In the genomic region with DNA sequence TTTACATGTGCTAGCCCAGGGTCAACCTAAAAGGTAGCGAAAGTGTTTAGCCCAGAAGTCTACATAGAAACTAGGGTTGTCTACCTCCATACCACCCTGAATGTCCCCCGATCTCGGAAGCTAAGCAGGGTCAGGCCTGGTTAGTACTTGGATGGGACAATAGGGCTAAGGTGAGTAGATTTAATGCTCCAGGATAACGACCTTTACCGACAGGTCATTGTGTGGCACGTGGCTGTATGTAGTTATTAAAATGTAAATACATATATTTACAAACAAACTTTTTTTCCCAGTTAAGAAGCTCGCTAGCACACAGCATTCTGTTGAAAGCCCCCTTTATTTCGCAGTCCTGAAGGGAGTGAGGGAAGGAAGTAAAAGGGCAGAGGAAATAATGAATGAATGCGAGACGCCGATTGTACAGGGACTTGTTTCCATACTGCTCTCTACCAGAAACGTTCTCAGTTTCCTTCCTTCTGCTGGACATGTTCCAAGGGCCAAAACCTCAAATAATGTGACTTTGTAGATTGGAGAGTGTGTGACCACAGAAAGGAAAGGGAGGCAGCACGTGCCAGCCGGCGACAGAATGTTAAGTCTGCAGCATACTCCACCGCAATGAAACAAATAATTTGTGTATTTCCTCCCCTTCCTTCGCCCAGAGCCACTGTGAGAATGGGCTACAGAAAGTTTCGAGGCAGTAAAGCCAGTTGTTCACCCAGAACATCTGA, we compare ENCODE assay signal across 8 cellular contexts. TPM values are rescaled to one million over a fixed set of nuclear protein-coding genes. Genes with fewer than 3 reads are reported as not detected.
DNase-seq lines count a peak whose midpoint lies in the region; ATAC-seq and TF ChIP-seq lines count a peak whose summit lies in the region.

No MANE protein-coding gene starts in this region.

- H3K27ac Mint-ChIP-seq in activated CD4-positive, alpha-beta T cell treated with anti-CD3 and anti-CD28 coated beads, Interleukin-2, amount 10 ng/mL, durations not matched to agents 24 days and 14 days, result peak overlapping the region; percentile 99
- H3K27ac Mint-ChIP-seq in endodermal cell, result peak overlapping the region; percentile 94

- TF ChIP-seq CTCF in endodermal cell (conservative IDR thresholded peaks at IDR 0.05), result no peak
- TF ChIP-seq CTCF in tibial nerve (IDR thresholded peaks at IDR 0.05), result no peak

- 0 to 7% methylated on average over 6 to 16 of the region's 18 CpGs for WGBS in endodermal cell (ENCODE audit: insufficient coverage in 1 of 2, insufficient read length in 1 of 2), 2 experiments
- 4% methylated on average over 18 of the region's 18 CpGs for WGBS in tibial nerve, 2 donors

- no peaks in the 10 kb centered on the region for H3K9me3 ChIP-seq in KOPT-K1 (ENCODE audit: insufficient read depth, low read length, poor library complexity, severe bottlenecking)
- H3K9me3 ChIP-seq in endodermal cell (ENCODE audit: control insufficient read depth, low read length), result no peaks in the 10 kb centered on the region
- no peaks in the 10 kb centered on the region for H3K9me3 ChIP-seq in mucosa of stomach (ENCODE audit: control insufficient read depth, low read length)
- no peaks in the 10 kb centered on the region for H3K9me3 ChIP-seq in tibial nerve

- H3K27ac ChIP-seq in KOPT-K1 (ENCODE audit: low read depth, low read length, poor library complexity, severe bottlenecking) (peak overlapping the region; percentile 73), endodermal cell (ENCODE audit: low read depth, low read length) (peak overlapping the region; percentile 30), tibial nerve (peak overlapping the region; percentile 64 to 89 (median 77))

- H3K27me3 Mint-ChIP-seq in activated CD4-positive, alpha-beta T cell treated with anti-CD3 and anti-CD28 coated beads, Interleukin-2, amount 10 ng/mL, durations not matched to agents 24 days and 14 days, result no peaks in the 10 kb centered on the region
- H3K27me3 Mint-ChIP-seq in endodermal cell (ENCODE audit: insufficient read depth), result no peaks in the 10 kb centered on the region

- peaks cover 5% of the 10 kb centered on the region for H3K4me1 ChIP-seq in endodermal cell (ENCODE audit: control insufficient read depth, insufficient read depth, low read length)
- H3K4me1 ChIP-seq in mucosa of stomach (ENCODE audit: control insufficient read depth, insufficient read depth, low read length), result peaks cover 7% of the 10 kb centered on the region
- H3K4me1 ChIP-seq in tibial nerve, result peaks cover 0 to 40% (median 17%) of the 10 kb centered on the region in 4 donors

- no peaks in the 10 kb centered on the region for H3K9me3 Mint-ChIP-seq in activated CD4-positive, alpha-beta T cell treated with anti-CD3 and anti-CD28 coated beads, Interleukin-2, amount 10 ng/mL, durations not matched to agents 24 days and 14 days
- no peaks in the 10 kb centered on the region for H3K9me3 Mint-ChIP-seq in endodermal cell

- DNase-seq in EL (peak; percentile 41), endodermal cell (peak; percentile 77), tibial nerve (ENCODE audit: low spot score in 2 of 2) (peak in 1 of 2 donors; percentile 11), mesenteric fat pad (ENCODE audit: low spot score) (no peak)
- peak; percentile 86 for DNase-seq in activated CD4-positive, alpha-beta T cell treated with anti-CD3 and anti-CD28 coated beads, Interleukin-2, amount 10 ng/mL, durations not matched to agents 24 days and 14 days

- H3K9ac ChIP-seq in endodermal cell (ENCODE audit: extremely low read depth, low read length, poor library complexity, severe bottlenecking), result peak overlapping the region; percentile 89
- peak overlapping the region; percentile 85 for H3K9ac ChIP-seq in mucosa of stomach (ENCODE audit: low read length)

- peaks cover 36% of the 10 kb centered on the region for H3K4me1 Mint-ChIP-seq in activated CD4-positive, alpha-beta T cell treated with anti-CD3 and anti-CD28 coated beads, Interleukin-2, amount 10 ng/mL, durations not matched to agents 24 days and 14 days
- peaks cover 10% of the 10 kb centered on the region for H3K4me1 Mint-ChIP-seq in endodermal cell

- H3K27me3 ChIP-seq in endodermal cell (ENCODE audit: control insufficient read depth, insufficient read depth, low read length, poor library complexity, severe bottlenecking) (no peaks in the 10 kb centered on the region), mucosa of stomach (ENCODE audit: control insufficient read depth, insufficient read depth, low read length) (no peaks in the 10 kb centered on the region), tibial nerve (no peaks in the 10 kb centered on the region)

- H3K36me3 ChIP-seq in KOPT-K1 (ENCODE audit: insufficient read depth, low read length), result peaks cover 6% of the 10 kb centered on the region
- no peaks in the 10 kb centered on the region for H3K36me3 ChIP-seq in endodermal cell (ENCODE audit: control insufficient read depth, insufficient read depth, low read length)
- H3K36me3 ChIP-seq in mucosa of stomach (ENCODE audit: control insufficient read depth, insufficient read depth, low read length), result no peaks in the 10 kb centered on the region
- no peaks in the 10 kb centered on the region for H3K36me3 ChIP-seq in tibial nerve

- no peak for TF ChIP-seq EP300 in tibial nerve (IDR thresholded peaks at IDR 0.05)

- ATAC-seq in GM21619 (IDR thresholded peaks at IDR 0.05; ENCODE audit: unreplicated experiment), result peak; percentile 3

- H3K4me3 ChIP-seq in endodermal cell (ENCODE audit: low read length), result peak overlapping the region; percentile 99
- H3K4me3 ChIP-seq in mucosa of stomach (ENCODE audit: low read length), result peak overlapping the region; percentile 73
- peak overlapping the region; percentile 62 to 81 (median 72) for H3K4me3 ChIP-seq in tibial nerve

- H3K36me3 Mint-ChIP-seq in activated CD4-positive, alpha-beta T cell treated with anti-CD3 and anti-CD28 coated beads, Interleukin-2, amount 10 ng/mL, durations not matched to agents 24 days and 14 days (ENCODE audit: low read depth), result peaks cover 28% of the 10 kb centered on the region
- H3K36me3 Mint-ChIP-seq in endodermal cell (ENCODE audit: low read depth), result no peaks in the 10 kb centered on the region

- intact Hi-C loops in activated CD4-positive, alpha-beta T cell treated with anti-CD3 and anti-CD28 coated beads, Interleukin-2, amount 10 ng/mL, durations not matched to agents 24 days and 14 days (cut with micrococcal nuclease), result loop anchor here (1.0 to 10.0 kb wide), 11 partner anchors 9 to 1303 kb away; a partner anchor contains a TSS

- H3K4me3 Mint-ChIP-seq in activated CD4-positive, alpha-beta T cell treated with anti-CD3 and anti-CD28 coated beads, Interleukin-2, amount 10 ng/mL, durations not matched to agents 24 days and 14 days, result peak overlapping the region; percentile 91
- H3K4me3 Mint-ChIP-seq in endodermal cell, result peak overlapping the region; percentile 96

- no peak for TF ChIP-seq POLR2A in tibial nerve (IDR thresholded peaks at IDR 0.05)

RNA-seq across cellular contexts. Expression of a gene that starts 0.6 kb away (rescaled TPM):
- 46.0 and 47.7 TPM in 2 replicates for total RNA-seq in activated CD4-positive, alpha-beta T cell treated with anti-CD3 and anti-CD28 coated beads, Interleukin-2, amount 10 ng/mL, durations not matched to agents 24 days and 14 days
- total RNA-seq in endodermal cell (10 to 100 TPM in 1 of 2 donors, 1 to 10 TPM in 1; 8.7 to 10.6 TPM), tibial nerve (10 to 100 TPM in 1 of 4 donors, 1 to 10 TPM in 3; 4.1 to 12.0 (median 6.9) TPM), mesenteric fat pad (8.3 TPM)
- polyA plus RNA-seq in endodermal cell (2013, experiment 1 of 2), result 10.5 TPM
- 8.4 TPM for polyA plus RNA-seq in endodermal cell (2013, experiment 2 of 2)

RNA-seq across cellular contexts. Expression of a gene that starts 0.7 kb away (rescaled TPM):
- 26.0 and 28.5 TPM in 2 replicates for total RNA-seq in activated CD4-positive, alpha-beta T cell treated with anti-CD3 and anti-CD28 coated beads, Interleukin-2, amount 10 ng/mL, durations not matched to agents 24 days and 14 days
- total RNA-seq in endodermal cell (10 to 100 TPM in 1 of 2 donors, 1 to 10 TPM in 1; 10.0 to 12.2 TPM), tibial nerve (10 to 100 TPM in 3 of 4 donors, 1 to 10 TPM in 1; 9.0 to 20.6 (median 13.7) TPM), mesenteric fat pad (15.4 TPM)
- polyA plus RNA-seq in endodermal cell (2013, experiment 1 of 2), result 13.4 TPM
- 14.4 TPM for polyA plus RNA-seq in endodermal cell (2013, experiment 2 of 2)
